In genomic region chr22:36385491-36386350, GRCh38 we compare ENCODE assay signal across 8 cellular contexts. TPM values are rescaled to one million over a fixed set of nuclear protein-coding genes. Genes with fewer than 3 reads are reported as not detected.
DNase-seq lines count a peak whose midpoint lies in the region; ATAC-seq and TF ChIP-seq lines count a peak whose summit lies in the region.

No MANE protein-coding gene starts in this region.

- peak overlapping the region; percentile 86 to 94 (median 91) for H3K9ac ChIP-seq in subcutaneous abdominal adipose tissue (ENCODE audit: low read length in 5 of 5)

- H3K4me1 ChIP-seq in subcutaneous abdominal adipose tissue (ENCODE audit: control insufficient read depth in 5 of 5, insufficient read depth in 5 of 5, low read length in 5 of 5), result peaks cover 6 to 58% (median 40%) of the 10 kb centered on the region in 5 donors

- peaks cover 62% of the 10 kb centered on the region for H3K4me1 Mint-ChIP-seq in CD14-positive monocyte

- peak overlapping the region; percentile 94 to 99 (median 96) for H3K27ac Mint-ChIP-seq in CD14-positive monocyte

- H3K27me3 Mint-ChIP-seq in CD14-positive monocyte (ENCODE audit: low read depth in 3 of 3), result no peaks in the 10 kb centered on the region

- H3K36me3 ChIP-seq in subcutaneous abdominal adipose tissue (ENCODE audit: control insufficient read depth in 5 of 5, insufficient read depth in 5 of 5, low read length in 5 of 5), result peaks cover 0 to 13% (median 9%) of the 10 kb centered on the region in 5 donors

- peaks cover 0 to 3% (median 0%) of the 10 kb centered on the region in 7 donors for H3K9me3 Mint-ChIP-seq in CD14-positive monocyte

- H3K36me3 Mint-ChIP-seq in CD14-positive monocyte, result peaks cover 19 to 34% of the 10 kb centered on the region in 2 donors

- H3K27ac ChIP-seq in subcutaneous abdominal adipose tissue (ENCODE audit: low read depth, low read length), result peak overlapping the region; percentile 97

- H3K9me3 ChIP-seq in subcutaneous abdominal adipose tissue (ENCODE audit: control insufficient read depth in 5 of 5, low read length in 5 of 5), result no peaks in the 10 kb centered on the region

- DNase-seq in CD14-positive monocyte (ENCODE audit: low spot score) (no peak), dermis blood vessel endothelial cell (peak; percentile 36), mucosa of gallbladder (ENCODE audit: low spot score) (peak; percentile 56), occipital lobe (lab: John Stamatoyannopoulos, UW) (no peak)
- no peak for DNase-seq in Jurkat, Clone E6-1 (ENCODE audit: low read depth, low spot score)

- no peak for TF ChIP-seq CTCF in CD14-positive monocyte (IDR thresholded peaks at IDR 0.05)

- no peaks in the 10 kb centered on the region for H3K27me3 ChIP-seq in subcutaneous abdominal adipose tissue (ENCODE audit: control insufficient read depth in 5 of 5, insufficient read depth in 4 of 5, low read length in 5 of 5)

- ATAC-seq in activated CD4-positive, CD25-positive, alpha-beta regulatory T cell treated with anti-CD3 and anti-CD28 coated beads, Interleukin-2, amount 50 U/mL, for 24 hours, result peak; percentile 21
- no peak for ATAC-seq in HG03097 (IDR thresholded peaks at IDR 0.05; ENCODE audit: low FRiP score, unreplicated experiment)

- intact Hi-C loops in CD14-positive monocyte (cut with micrococcal nuclease), result loop anchor here (1.0 to 10.0 kb wide), 7 partner anchors 15 to 142 kb away; partner anchors contain the start of gene EIF3D (in 1 of the 2)

- peak overlapping the region; percentile 92 to 95 for H3K4me3 Mint-ChIP-seq in CD14-positive monocyte

- H3K4me3 ChIP-seq in Jurkat, Clone E6-1 (ENCODE audit: low read length), result peak overlapping the region; percentile 83
- H3K4me3 ChIP-seq in subcutaneous abdominal adipose tissue (ENCODE audit: low read depth in 1 of 5, low read length in 5 of 5), result peak overlapping the region; percentile 77 to 95 (median 89)

RNA-seq across cellular contexts. Expression of gene MYH9, which starts 2.0 kb away (rescaled TPM):
- 10 to 100 TPM; 35.6 to 79.5 TPM for polyA plus RNA-seq in CD14-positive monocyte
- polyA plus RNA-seq in Jurkat, Clone E6-1 (2012; ENCODE audit: insufficient read depth, insufficient read length), result 177 TPM
- total RNA-seq in dermis blood vessel endothelial cell, result 803 and 1,099 TPM in 2 replicates
- total RNA-seq in mucosa of gallbladder, result 544 TPM
- 34.6 TPM for total RNA-seq in occipital lobe

Comparison
In these comparisons a context has a peak if more than half of its experiments do, and no peak if none do; other contexts are left out.
1. DNase-seq: peak in dermis blood vessel endothelial cell (single experiment) and mucosa of gallbladder (single experiment); none in CD14-positive monocyte (single experiment), Jurkat, Clone E6-1 (single experiment) and occipital lobe (single experiment).
2. RNA of gene MYH9, which starts 2.0 kb away (total RNA-seq): 803 to 1,099 TPM in dermis blood vessel endothelial cell and 544 TPM in mucosa of gallbladder (single experiment); 34.6 TPM in occipital lobe (single experiment); every median in the first group is over 10 times any median in the second.